In genomic region chr6:132300323-132300949, GRCh38 we compare ENCODE assay signal across 9 cellular contexts.
DNase-seq lines count a peak whose midpoint lies in the region; ATAC-seq, FAIRE-seq and TF ChIP-seq lines count a peak whose summit lies in the region.
"Had no signal": no experiment of that assay in that cellular context is flagged by ENCODE, and none has a peak within 500 bp of the region (broad histone marks: within the 10 kb centered on the region; RNA-seq: fewer than 3 reads in every experiment).

No MANE protein-coding gene starts in this region.

- peak overlapping the region; percentile 64 for H2AFZ ChIP-seq in ACC112 (ENCODE audit: low read length, unreplicated experiment)

- H3K4me1 ChIP-seq in ACC112 (ENCODE audit: control insufficient read depth, insufficient read depth, low read length, unreplicated experiment) (peaks cover 3% of the 10 kb centered on the region), stomach (no peaks in the 10 kb centered on the region)

- DNase-seq in H7 (peak; percentile 5), M059J (ENCODE audit: low read depth) (peak; percentile 69), hepatic stellate cell (ENCODE audit: low spot score) (peak; percentile 4), stomach (peak; percentile 45), mesenteric fat pad (ENCODE audit: low spot score) (no peak)
- peak; percentile 13 for DNase-seq in activated naive CD8-positive, alpha-beta T cell treated with anti-CD3 and anti-CD28 coated beads, Interleukin-2, amount 50 U/mL, for 24 hours

- peak; percentile 87 for FAIRE-seq in G401.6 (lab: Jason Lieb, UNC)

- no peak overlapping the region for H3K4me3 Mint-ChIP-seq in activated naive CD8-positive, alpha-beta T cell treated with anti-CD3 and anti-CD28 coated beads, Interleukin-2, amount 50 U/mL, for 24 hours
- H3K4me3 Mint-ChIP-seq: naive thymus-derived CD4-positive, alpha-beta T cell had no signal

- H3K27me3 ChIP-seq in ACC112 (ENCODE audit: insufficient read depth, low read length) (no peaks in the 10 kb centered on the region), H7 (ENCODE audit: control insufficient read depth, insufficient read depth, low read length) (no peaks in the 10 kb centered on the region), stomach (no peaks in the 10 kb centered on the region)

- TF ChIP-seq POLR2A in stomach (IDR thresholded peaks at IDR 0.05): no peak

- no peaks in the 10 kb centered on the region for H3K9me3 Mint-ChIP-seq in activated naive CD8-positive, alpha-beta T cell treated with anti-CD3 and anti-CD28 coated beads, Interleukin-2, amount 50 U/mL, for 24 hours

- H3K36me3 ChIP-seq in ACC112 (ENCODE audit: insufficient read depth, low read length) (no peaks in the 10 kb centered on the region), H7 (replicated peaks; ENCODE audit: control insufficient read depth, insufficient read depth, low read length) (no peaks in the 10 kb centered on the region), stomach (no peaks in the 10 kb centered on the region)

- H3K4me3 ChIP-seq in ACC112 (ENCODE audit: low read depth, low read length) (no peak overlapping the region), H7 (ENCODE audit: insufficient read depth, low read depth, low read length) (no peak overlapping the region), stomach (no peak overlapping the region)

- no peaks in the 10 kb centered on the region for H3K9me3 ChIP-seq in stomach

- 53 to 60% (median 54%) methylated on average over 4 of the region's 4 CpGs for WGBS in stomach, 5 donors

- H3K79me2 ChIP-seq in ACC112 (ENCODE audit: control insufficient read depth, insufficient read depth, low read length, unreplicated experiment): no peaks in the 10 kb centered on the region

- ATAC-seq in activated naive CD8-positive, alpha-beta T cell treated with anti-CD3 and anti-CD28 coated beads, Interleukin-2, amount 50 U/mL, for 24 hours: peak; percentile 80
- ATAC-seq: naive thymus-derived CD4-positive, alpha-beta T cell had no signal

- intact Hi-C loops in stomach (cut with DNase I; ENCODE audit: low total_unique reads): loop anchor here (10.0 kb wide), 2 partner anchors 94 to 184 kb away; no protein-coding TSS in a partner anchor

- no peaks in the 10 kb centered on the region for H3K36me3 Mint-ChIP-seq in activated naive CD8-positive, alpha-beta T cell treated with anti-CD3 and anti-CD28 coated beads, Interleukin-2, amount 50 U/mL, for 24 hours (ENCODE audit: low read depth)
- H3K36me3 Mint-ChIP-seq: naive thymus-derived CD4-positive, alpha-beta T cell had no signal

- peaks cover 16% of the 10 kb centered on the region for H3K27me3 Mint-ChIP-seq in activated naive CD8-positive, alpha-beta T cell treated with anti-CD3 and anti-CD28 coated beads, Interleukin-2, amount 50 U/mL, for 24 hours

- no peak overlapping the region for H3K27ac Mint-ChIP-seq in activated naive CD8-positive, alpha-beta T cell treated with anti-CD3 and anti-CD28 coated beads, Interleukin-2, amount 50 U/mL, for 24 hours
- H3K27ac Mint-ChIP-seq: naive thymus-derived CD4-positive, alpha-beta T cell had no signal

- no peak overlapping the region for H3K27ac ChIP-seq in ACC112 (ENCODE audit: low read depth, low read length)
- no peak overlapping the region for H3K27ac ChIP-seq in stomach

- no peak for TF ChIP-seq EP300 in stomach (IDR thresholded peaks at IDR 0.05)

- TF ChIP-seq CTCF in stomach (IDR thresholded peaks at IDR 0.05): peak in 4 of 7 experiments; percentile 28 to 60 (median 49)

- no peaks in the 10 kb centered on the region for H3K4me1 Mint-ChIP-seq in activated naive CD8-positive, alpha-beta T cell treated with anti-CD3 and anti-CD28 coated beads, Interleukin-2, amount 50 U/mL, for 24 hours
